Comparison of ENCODE assay signal across 19 cellular contexts in genomic region chr3:116896116-116896515, GRCh38.
"Had no signal": no experiment of that assay in that cellular context is flagged by ENCODE, and none has a peak within 500 bp of the region (broad histone marks: within the 10 kb centered on the region; RNA-seq: fewer than 3 reads in every experiment).

No MANE protein-coding gene starts in this region.

- H3K27ac ChIP-seq: lower lobe of right lung, transverse colon, uterus, WERI-Rb-1 had no signal

- DNase-seq: activated CD4-positive, alpha-beta T cell treated with anti-CD3 and anti-CD28 coated beads, Interleukin-2, amount 50 U/mL, for 48 hours; activated gamma-delta T cell treated with Interleukin-2 at 50 U/mL for 16 hours; effector memory CD8-positive, alpha-beta T cell; foreskin melanocyte; glutamatergic neuron; hypothalamus; islet precursor cell; lower lobe of right lung; nephron progenitor cell; nucleus accumbens; posterior cingulate gyrus; retina; stimulated activated CD4-positive, alpha-beta T cell treated with anti-CD3 and anti-CD28 coated beads, Interleukin-2, amount 100 ng/mL, for 24 hours; stimulated activated naive CD8-positive, alpha-beta T cell treated with anti-CD3 and anti-CD28 coated beads, Interleukin-15, Interleukin-2, amounts not matched to agents 100 U/mL and 50 U/mL, for 24 hours; T-helper 2 cell; transverse colon; uterus; WERI-Rb-1 had no signal

- H3K36me3 ChIP-seq: lower lobe of right lung, transverse colon, uterus, WERI-Rb-1 had no signal

- H3K27me3 ChIP-seq: transverse colon had no signal

- ATAC-seq: activated naive CD4-positive, alpha-beta T cell treated with anti-CD3 and anti-CD28 coated beads, Interleukin-2, amount 50 U/mL, for 72 hours; effector memory CD8-positive, alpha-beta T cell; lower lobe of right lung; stimulated activated naive CD8-positive, alpha-beta T cell treated with anti-CD3 and anti-CD28 coated beads, Interleukin-15, Interleukin-2, amounts not matched to agents 100 U/mL and 50 U/mL, for 24 hours had no signal

- H3K4me1 ChIP-seq: lower lobe of right lung, transverse colon, uterus had no signal

- H3K4me3 ChIP-seq: lower lobe of right lung, transverse colon, uterus had no signal

- H3K9me3 ChIP-seq: lower lobe of right lung, transverse colon, uterus had no signal
